In the genomic region with DNA sequence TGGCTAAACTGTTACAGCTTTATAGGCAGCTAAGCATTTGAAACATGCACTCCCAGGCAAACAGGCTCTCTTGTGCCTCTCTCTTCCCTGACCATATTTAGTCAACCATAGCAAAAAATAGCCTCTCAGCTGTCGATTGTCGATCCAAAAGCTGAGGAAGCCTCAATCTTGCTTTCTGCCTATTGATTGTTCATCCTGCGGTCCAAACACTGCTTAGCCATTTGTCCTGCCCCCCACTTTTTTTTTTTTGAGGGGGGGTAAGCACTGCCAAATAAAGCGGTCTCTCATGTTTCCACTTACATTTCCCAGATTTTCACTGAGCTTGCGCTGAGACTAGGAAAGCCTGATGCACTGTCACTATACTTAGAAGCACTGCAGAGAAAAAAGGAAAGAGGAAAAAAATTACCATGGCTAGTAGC, we compare ENCODE assay signal across 15 cellular contexts.
DNase-seq lines count a peak whose midpoint lies in the region; ATAC-seq and TF ChIP-seq lines count a peak whose summit lies in the region.
"Had no signal": no experiment of that assay in that cellular context is flagged by ENCODE, and none has a peak within 500 bp of the region (broad histone marks: within the 10 kb centered on the region; RNA-seq: fewer than 3 reads in every experiment).

No MANE protein-coding gene starts in this region.

- H3K27ac ChIP-seq in HUES64 (ENCODE audit: low read depth, low read length) (peak overlapping the region; percentile 39), gastroesophageal sphincter (peak overlapping the region; percentile 72 to 93 (median 76))
- H3K27ac ChIP-seq: BLaER1 had no signal

- TF ChIP-seq CTCF in gastroesophageal sphincter (IDR thresholded peaks at IDR 0.05) (no peak), mesothelial cell of epicardium (IDR thresholded peaks at IDR 0.05; ENCODE audit: unreplicated experiment) (no peak)

- peaks cover 11% of the 10 kb centered on the region for H3K4me1 Mint-ChIP-seq in mesothelial cell of epicardium
- H3K4me1 Mint-ChIP-seq in activated T-cell treated with anti-CD3 and anti-CD28 coated beads, Interleukin-2, amount 50 U/mL, for 4 hours (ENCODE audit: low read depth), result no peaks in the 10 kb centered on the region
- H3K4me1 Mint-ChIP-seq in activated naive CD8-positive, alpha-beta T cell treated with anti-CD3 and anti-CD28 coated beads for 36 hours, result no peaks in the 10 kb centered on the region

- peak; percentile 88 for ATAC-seq in gastroesophageal sphincter
- ATAC-seq in activated T-cell treated with anti-CD3 and anti-CD28 coated beads, Interleukin-2, amount 50 U/mL, for 4 hours, result no peak
- ATAC-seq: esophagus mucosa had no signal

- H3K4me1 ChIP-seq in HUES64 (ENCODE audit: insufficient read depth, low read length), result peaks cover 9% of the 10 kb centered on the region; the same call in 1 of the 2 replicates
- H3K4me1 ChIP-seq in gastroesophageal sphincter, result peaks cover 0 to 61% (median 9%) of the 10 kb centered on the region in 3 donors
- H3K4me1 ChIP-seq in skeletal muscle satellite cell (ENCODE audit: control insufficient read depth, insufficient read depth, low read length), result peaks cover 11% of the 10 kb centered on the region
- H3K4me1 ChIP-seq: BLaER1 had no signal

- H3K27me3 ChIP-seq in HUES64 (ENCODE audit: insufficient read depth, low read length), result no peaks in the 10 kb centered on the region
- no peaks in the 10 kb centered on the region for H3K27me3 ChIP-seq in gastroesophageal sphincter
- no peaks in the 10 kb centered on the region for H3K27me3 ChIP-seq in skeletal muscle satellite cell (ENCODE audit: control insufficient read depth, insufficient read depth, low read length)
- H3K27me3 ChIP-seq: BLaER1 had no signal

- H3K27ac Mint-ChIP-seq in mesothelial cell of epicardium, result peak overlapping the region; percentile 79
- H3K27ac Mint-ChIP-seq in activated naive CD8-positive, alpha-beta T cell treated with anti-CD3 and anti-CD28 coated beads for 36 hours, result no peak overlapping the region

- H3K4me3 Mint-ChIP-seq in mesothelial cell of epicardium, result peak overlapping the region; percentile 30
- no peak overlapping the region for H3K4me3 Mint-ChIP-seq in activated T-cell treated with anti-CD3 and anti-CD28 coated beads, Interleukin-2, amount 50 U/mL, for 4 hours
- H3K4me3 Mint-ChIP-seq in activated naive CD8-positive, alpha-beta T cell treated with anti-CD3 and anti-CD28 coated beads for 36 hours, result no peak overlapping the region

- DNase-seq in mesothelial cell of epicardium (ENCODE audit: low spot score in 2 of 2, unreplicated experiment in 2 of 2) (no peak), AML-193 (lab: John Stamatoyannopoulos, UW) (no peak)
- DNase-seq in activated CD4-positive, alpha-beta T cell treated with anti-CD3 and anti-CD28 coated beads for 48 hours, result no peak
- DNase-seq in activated T-cell treated with anti-CD3 and anti-CD28 coated beads, Interleukin-2, amount 50 U/mL, for 4 hours, result no peak
- DNase-seq in activated naive CD8-positive, alpha-beta T cell treated with anti-CD3 and anti-CD28 coated beads for 36 hours, result no peak
- DNase-seq: activated T-cell treated with anti-CD3 and anti-CD28 coated beads for 4 hours, kidney glomerular epithelial cell, NCI-H1092, NCI-H524 treated with DMSO at 0.1 percent for 48 hours, SHP77 had no signal

- 93% methylated on average over 5 of the region's 5 CpGs for WGBS in HUES64
- 22 to 31% methylated on average over 5 of the region's 5 CpGs for WGBS in gastroesophageal sphincter (ENCODE audit: low coverage in 1 of 2), 2 donors

- H3K36me3 ChIP-seq in HUES64 (ENCODE audit: insufficient read depth, low read length), result peaks cover 14% of the 10 kb centered on the region
- H3K36me3 ChIP-seq in gastroesophageal sphincter, result no peaks in the 10 kb centered on the region
- H3K36me3 ChIP-seq in skeletal muscle satellite cell (ENCODE audit: insufficient read depth, low read length), result no peaks in the 10 kb centered on the region

- H3K9me3 ChIP-seq in HUES64 (ENCODE audit: insufficient read depth, low read depth, low read length) (no peaks in the 10 kb centered on the region), gastroesophageal sphincter (no peaks in the 10 kb centered on the region), skeletal muscle satellite cell (replicated peaks; ENCODE audit: low read length) (no peaks in the 10 kb centered on the region)
- H3K9me3 ChIP-seq: BLaER1 had no signal

- H3K36me3 Mint-ChIP-seq in mesothelial cell of epicardium, result peaks cover 11% of the 10 kb centered on the region
- H3K36me3 Mint-ChIP-seq in activated T-cell treated with anti-CD3 and anti-CD28 coated beads, Interleukin-2, amount 50 U/mL, for 4 hours (ENCODE audit: insufficient read depth), result peaks cover 10% of the 10 kb centered on the region
- H3K36me3 Mint-ChIP-seq in activated naive CD8-positive, alpha-beta T cell treated with anti-CD3 and anti-CD28 coated beads for 36 hours, result peaks cover 2% of the 10 kb centered on the region

- no peaks in the 10 kb centered on the region for H3K9me3 Mint-ChIP-seq in mesothelial cell of epicardium
- H3K9me3 Mint-ChIP-seq in activated T-cell treated with anti-CD3 and anti-CD28 coated beads, Interleukin-2, amount 50 U/mL, for 4 hours, result no peaks in the 10 kb centered on the region
- H3K9me3 Mint-ChIP-seq in activated naive CD8-positive, alpha-beta T cell treated with anti-CD3 and anti-CD28 coated beads for 36 hours, result no peaks in the 10 kb centered on the region

- no peaks in the 10 kb centered on the region for H3K27me3 Mint-ChIP-seq in mesothelial cell of epicardium (ENCODE audit: low read depth)
- no peaks in the 10 kb centered on the region for H3K27me3 Mint-ChIP-seq in activated T-cell treated with anti-CD3 and anti-CD28 coated beads, Interleukin-2, amount 50 U/mL, for 4 hours (ENCODE audit: low read depth)
- H3K27me3 Mint-ChIP-seq in activated naive CD8-positive, alpha-beta T cell treated with anti-CD3 and anti-CD28 coated beads for 36 hours, result no peaks in the 10 kb centered on the region

- H3K4me2 ChIP-seq in skeletal muscle satellite cell (ENCODE audit: low read length), result peak overlapping the region; percentile 11
- H3K4me2 ChIP-seq: BLaER1 had no signal

- no peak for TF ChIP-seq POLR2A in gastroesophageal sphincter (IDR thresholded peaks at IDR 0.05)

- H3K4me3 ChIP-seq in HUES64 (ENCODE audit: low read length) (no peak overlapping the region), gastroesophageal sphincter (peak overlapping the region; percentile 28 to 47), skeletal muscle satellite cell (ENCODE audit: low read length) (no peak overlapping the region)
- H3K4me3 ChIP-seq: BLaER1 had no signal

- H3K9ac ChIP-seq in HUES64 (ENCODE audit: low read depth, low read length) (no peak overlapping the region), skeletal muscle satellite cell (ENCODE audit: low read depth, low read length) (no peak overlapping the region)
- H3K9ac ChIP-seq: BLaER1 had no signal

- no peak for TF ChIP-seq EP300 in gastroesophageal sphincter (IDR thresholded peaks at IDR 0.05)

Comparison
In these comparisons a context has a peak if more than half of its experiments do, and no peak if none do; other contexts are left out.
1. H3K4me3 ChIP-seq: peak in gastroesophageal sphincter (2 of 2); none in HUES64 (single experiment) and skeletal muscle satellite cell (single experiment).